15 cellular contexts compared by ENCODE assay signal in genomic region chr1:81254560-81254959, GRCh38.
DNase-seq lines count a peak whose midpoint lies in the region; ATAC-seq and TF ChIP-seq lines count a peak whose summit lies in the region.
"Had no signal": no experiment of that assay in that cellular context is flagged by ENCODE, and none has a peak within 500 bp of the region (broad histone marks: within the 10 kb centered on the region; RNA-seq: fewer than 3 reads in every experiment).

No MANE protein-coding gene starts in this region.

- H3K14ac ChIP-seq in trophoblast cell (ENCODE audit: low read length) = no peak overlapping the region

- no peaks in the 10 kb centered on the region for H3K36me3 Mint-ChIP-seq in activated T-cell treated with anti-CD3 and anti-CD28 coated beads, Interleukin-2, amount 50 U/mL, for 4 hours (ENCODE audit: insufficient read depth)

- no peak overlapping the region for H2BK12ac ChIP-seq in trophoblast cell (ENCODE audit: low read length)

- no peak overlapping the region for H3K4ac ChIP-seq in trophoblast cell (ENCODE audit: low read depth, low read length)

- H3K18ac ChIP-seq in trophoblast cell (ENCODE audit: low read length) = no peak overlapping the region

- peaks cover 0 to 4% of the 10 kb centered on the region in 2 experiments for H3K4me1 ChIP-seq in trophoblast cell (ENCODE audit: control insufficient read depth in 1 of 2, insufficient read depth in 2 of 2, low read length in 2 of 2)
- H3K4me1 ChIP-seq: lower lobe of right lung, transverse colon had no signal

- in situ Hi-C loops in GM13977 (cut with MboI; ENCODE audit: low pct_unique_long_range_greater_than_20kb, low sequenced_read_pairs, unreplicated experiment) = no loop called here

- peaks cover 14% of the 10 kb centered on the region for H3K9me3 Mint-ChIP-seq in activated T-cell treated with anti-CD3 and anti-CD28 coated beads, Interleukin-2, amount 50 U/mL, for 4 hours

- WGBS in trophoblast cell (ENCODE audit: extremely low coverage, insufficient coverage, insufficient read length) = no CpG with 5 or more reads among the region's 2 CpGs

- no peaks in the 10 kb centered on the region for H3K79me2 ChIP-seq in trophoblast cell (ENCODE audit: control insufficient read depth, insufficient read depth, low read length, poor library complexity)

- no peaks in the 10 kb centered on the region for H3K9me3 ChIP-seq in trophoblast cell (ENCODE audit: insufficient read depth, low read depth, low read length)
- H3K9me3 ChIP-seq: lower lobe of right lung, transverse colon had no signal

- no peak for DNase-seq in GM13977 (ENCODE audit: low spot score)
- peak; percentile 33 for DNase-seq in OCI-M1 (lab: John Stamatoyannopoulos, UW)
- peak; percentile 3 for DNase-seq in fibroblast of gingiva (ENCODE audit: low read depth)
- peak; percentile 47 to 73 for DNase-seq in trophoblast cell
- DNase-seq in NCI-H2171 treated with DMSO at 0.1 percent for 48 hours (lab: John Stamatoyannopoulos, UW) = no peak
- no peak for DNase-seq in NCI-H345 treated with DMSO at 0.1 percent for 48 hours (lab: John Stamatoyannopoulos, UW; ENCODE audit: unreplicated experiment)
- DNase-seq in activated T-cell treated with anti-CD3 and anti-CD28 coated beads, Interleukin-2, amount 50 U/mL, for 4 hours = no peak
- no peak for DNase-seq in epidermal melanocyte (ENCODE audit: insufficient read length, low spot score)
- DNase-seq: lower lobe of right lung; NCI-H1105; nucleus accumbens; SHP77 treated with DMSO at 0.1 percent for 48 hours; stimulated activated CD8-positive, alpha-beta memory T cell treated with anti-CD3 and anti-CD28 coated beads, Interleukin-4, amount 100 ng/mL, for 48 hours; transverse colon had no signal

- H2AK5ac ChIP-seq in trophoblast cell (ENCODE audit: low read length) = no peak overlapping the region

- H3K9ac ChIP-seq in trophoblast cell (ENCODE audit: low read length) = no peak overlapping the region

- no peak overlapping the region for H3K27ac ChIP-seq in trophoblast cell (ENCODE audit: low read depth, low read length)
- H3K27ac ChIP-seq: lower lobe of right lung, transverse colon had no signal

- no peak overlapping the region for H2AFZ ChIP-seq in trophoblast cell (ENCODE audit: insufficient read depth, low read length, poor library complexity)

- no peak overlapping the region for H4K12ac ChIP-seq in trophoblast cell (ENCODE audit: low read depth, low read length)

- no peak overlapping the region for H4K8ac ChIP-seq in trophoblast cell (ENCODE audit: low read depth, low read length)

- no peak overlapping the region for H3K4me2 ChIP-seq in trophoblast cell (ENCODE audit: low read length)

- no peak overlapping the region for H2BK5ac ChIP-seq in trophoblast cell (ENCODE audit: low read depth, low read length, poor library complexity)

- H3K4me3 ChIP-seq in trophoblast cell (ENCODE audit: low read depth, low read length) = no peak overlapping the region
- H3K4me3 ChIP-seq: GM12878, lower lobe of right lung, transverse colon had no signal

- no peak for ATAC-seq in activated T-cell treated with anti-CD3 and anti-CD28 coated beads, Interleukin-2, amount 50 U/mL, for 4 hours
- ATAC-seq: GM12878, lower lobe of right lung had no signal

- peak; percentile 2 for TF ChIP-seq CTCF in GM13977 (IDR thresholded peaks at IDR 0.05; ENCODE audit: extremely low read depth, insufficient read depth, missing control alignments)

- no peak overlapping the region for H3K4me3 Mint-ChIP-seq in activated T-cell treated with anti-CD3 and anti-CD28 coated beads, Interleukin-2, amount 50 U/mL, for 4 hours

- H3K27me3 ChIP-seq in trophoblast cell (ENCODE audit: insufficient read depth, low read length) = no peaks in the 10 kb centered on the region
- H3K27me3 ChIP-seq: transverse colon had no signal

- no peak overlapping the region for H3K23ac ChIP-seq in trophoblast cell (ENCODE audit: low read length)

- no peaks in the 10 kb centered on the region for H3K4me1 Mint-ChIP-seq in activated T-cell treated with anti-CD3 and anti-CD28 coated beads, Interleukin-2, amount 50 U/mL, for 4 hours (ENCODE audit: low read depth)

- no peak overlapping the region for H2BK120ac ChIP-seq in trophoblast cell (ENCODE audit: insufficient read depth, low read length, poor library complexity)

- H3K36me3 ChIP-seq in trophoblast cell (ENCODE audit: control insufficient read depth in 1 of 2, insufficient read depth in 2 of 2, low read length in 2 of 2) = no peaks in the 10 kb centered on the region
- H3K36me3 ChIP-seq: lower lobe of right lung, transverse colon had no signal

- H4K91ac ChIP-seq in trophoblast cell (ENCODE audit: low read depth, low read length) = no peak overlapping the region

- no peaks in the 10 kb centered on the region for H3K27me3 Mint-ChIP-seq in activated T-cell treated with anti-CD3 and anti-CD28 coated beads, Interleukin-2, amount 50 U/mL, for 4 hours (ENCODE audit: low read depth)

- H3K79me1 ChIP-seq in trophoblast cell (ENCODE audit: low read length) = no peaks in the 10 kb centered on the region

Comparison
In these comparisons a context has a peak if more than half of its experiments do, and no peak if none do; other contexts are left out.
1. DNase-seq: peak in OCI-M1 (single experiment), fibroblast of gingiva (single experiment) and trophoblast cell (2 of 2); none in GM13977 (single experiment), NCI-H2171 treated with DMSO at 0.1 percent for 48 hours (single experiment), NCI-H345 treated with DMSO at 0.1 percent for 48 hours (single experiment), activated T-cell treated with anti-CD3 and anti-CD28 coated beads, Interleukin-2, amount 50 U/mL, for 4 hours (single experiment) and epidermal melanocyte (single experiment).